Comparison of ENCODE assay signal across 9 cellular contexts in genomic region chr4:113784497-113785254, GRCh38. TPM values are rescaled to one million over a fixed set of nuclear protein-coding genes. Genes with fewer than 3 reads are reported as not detected.
DNase-seq lines count a peak whose midpoint lies in the region; ATAC-seq, FAIRE-seq and TF ChIP-seq lines count a peak whose summit lies in the region.
"Had no signal": no experiment of that assay in that cellular context is flagged by ENCODE, and none has a peak within 500 bp of the region (broad histone marks: within the 10 kb centered on the region; RNA-seq: fewer than 3 reads in every experiment).

No MANE protein-coding gene starts in this region.

- H3K27ac ChIP-seq in Panc1 (ENCODE audit: low read length) = no peak overlapping the region

- POLR2A ChIA-PET in Panc1 (lab: Charles Lee) = interaction anchor here (0.8 kb wide), 1 partner anchor 289 kb away, joined by 3 read pairs; no protein-coding TSS in a partner anchor

- no peaks in the 10 kb centered on the region for H3K27me3 ChIP-seq in Panc1 (ENCODE audit: control insufficient read depth, insufficient read depth, low read length)

- no peaks in the 10 kb centered on the region for H3K9me3 ChIP-seq in Panc1 (ENCODE audit: control insufficient read depth, insufficient read depth, low read depth, low read length)

- ATAC-seq in Panc1 = no peak

- no peaks in the 10 kb centered on the region for H3K4me1 ChIP-seq in Panc1 (ENCODE audit: control insufficient read depth, insufficient read depth, low read length)

- in situ Hi-C loops in Panc1 (cut with HindIII; ENCODE audit: low pct_unique_long_range_greater_than_20kb, low sequenced_read_pairs) = no loop called here

- no peak for TF ChIP-seq CTCF in Panc1 (IDR thresholded peaks at IDR 0.05)

- CTCF ChIA-PET in Panc1 (lab: Charles Lee) = no interaction called here

- DNase-seq in GM18507 (ENCODE audit: extremely low spot score, insufficient read length, low read depth) (no peak), Panc1 (ENCODE audit: low read depth, low spot score) (peak; percentile 12), fibroblast of gingiva (ENCODE audit: low read depth) (peak; percentile 93), pulmonary artery endothelial cell (ENCODE audit: low read depth, low spot score) (peak; percentile 87), COLO668 (lab: John Stamatoyannopoulos, UW; ENCODE audit: unreplicated experiment) (no peak), NCI-H345 (lab: John Stamatoyannopoulos, UW) (no peak), NCI-H1092 (lab: John Stamatoyannopoulos, UW) (no peak)
- DNase-seq in activated CD4-positive, CD25-positive, alpha-beta regulatory T cell treated with anti-CD3 and anti-CD28 coated beads, Interleukin-2, amount 50 U/mL, for 72 hours = no peak
- DNase-seq: effector CD8-positive, alpha-beta T cell had no signal

- no peak overlapping the region for H3K4me3 ChIP-seq in Panc1 (ENCODE audit: low read depth in 2 of 2, low read length in 2 of 2)

- FAIRE-seq in GM18507 (lab: Jason Lieb, UNC) = peak; percentile 15

- H3K36me3 ChIP-seq in Panc1 (ENCODE audit: control insufficient read depth, insufficient read depth, low read length) = no peaks in the 10 kb centered on the region

- BruUV-seq in Panc1 (replicated peaks; lab: Mats Ljungman, UMichigan) = no TSS peak

- intact Hi-C loops in Panc1 (cut with micrococcal nuclease; ENCODE audit: unreplicated experiment) = loop anchor here (5.0 kb wide), 1 partner anchor 598 kb away; no protein-coding TSS in a partner anchor

RNA-seq across cellular contexts. Expression of gene CAMK2D, which starts 23.1 kb away (rescaled TPM):
- total RNA-seq in Panc1 (2021; ENCODE audit: unreplicated experiment) (29.5 TPM), pulmonary artery endothelial cell (38.1 and 50.3 TPM in 2 replicates)
- 21.1 TPM for polyA plus RNA-seq in Panc1 (2012; ENCODE audit: insufficient read length)

Comparison
In these comparisons a context has a peak if more than half of its experiments do, and no peak if none do; other contexts are left out.
1. DNase-seq: peak in Panc1 (single experiment), fibroblast of gingiva (single experiment) and pulmonary artery endothelial cell (single experiment); none in GM18507 (single experiment), COLO668 (single experiment), NCI-H345 (single experiment), NCI-H1092 (single experiment) and activated CD4-positive, CD25-positive, alpha-beta regulatory T cell treated with anti-CD3 and anti-CD28 coated beads, Interleukin-2, amount 50 U/mL, for 72 hours (single experiment).